Comparison of ENCODE assay signal across 9 cellular contexts in genomic region chr12:115468087-115468510, GRCh38.
A peak's percentile ranks its signal among the peaks of the same experiment; 100 is the strongest.
DNase-seq lines count a peak whose midpoint lies in the region; ATAC-seq, FAIRE-seq and TF ChIP-seq lines count a peak whose summit lies in the region.
"Had no signal": no experiment of that assay in that cellular context is flagged by ENCODE, and none has a peak within 500 bp of the region (broad histone marks: within the 10 kb centered on the region; RNA-seq: fewer than 3 reads in every experiment).

No MANE protein-coding gene starts in this region.

- TF ChIP-seq POLR2A in A549 (IDR thresholded peaks at IDR 0.05; ENCODE audit: low read length) = no peak

- POLR2A ChIA-PET in A549 (lab: Yijun Ruan, JAX) = no interaction called here

- no peaks in the 10 kb centered on the region for H3K4me1 ChIP-seq in A549

- H3K4me3 ChIP-seq in A549 = no peak overlapping the region

- ATAC-seq in A549 = peak; percentile 72 to 92; a peak in 5 of 6 replicates

- no peaks in the 10 kb centered on the region for H3K9me3 ChIP-seq in A549

- CTCF ChIA-PET in A549 (lab: Yijun Ruan, JAX) = interaction anchor here (0.6 to 4.6 kb wide), 11 partner anchors 11 to 805 kb away, joined by 3 to 23 read pairs (median 3); no protein-coding TSS in a partner anchor

- peak; percentile 28; the same call in 1 of the 3 replicates for TF ChIP-seq CTCF in A549 (IDR thresholded peaks at IDR 0.05)

- peak; percentile 39 for FAIRE-seq in A549 (lab: Jason Lieb, UNC)

- DNase-seq in A549 (ENCODE audit: low read depth in 1 of 2, low spot score in 1 of 2) (peak; percentile 15 to 53), HT1080 (ENCODE audit: low read depth) (peak; percentile 14), amniotic epithelial cell (ENCODE audit: low read depth) (peak; percentile 40), islet precursor cell (peak; percentile 87), NOMO-1 treated with dmso at 0.1 percent for 144 hours (lab: John Stamatoyannopoulos, UW; ENCODE audit: unreplicated experiment) (no peak), NCI-H2029 treated with DMSO at 0.1 percent for 48 hours (lab: John Stamatoyannopoulos, UW) (no peak), NCI-H1092 treated with DMSO at 0.1 percent for 48 hours (lab: John Stamatoyannopoulos, UW) (no peak), NCI-H226 (no peak)
- DNase-seq: activated CD4-positive, alpha-beta T cell treated with anti-CD3 and anti-CD28 coated beads, Interleukin-2, amount 50 U/mL, for 48 hours had no signal

- H3K4me2 ChIP-seq in A549 = peak overlapping the region; percentile 39; the same call in 2 of the 3 replicates

- TF ChIP-seq RAD21 in A549 (conservative IDR thresholded peaks at IDR 0.05 in 1 of 2, IDR thresholded peaks at IDR 0.05 in 1 of 2) = peak; percentile 33 to 41; a peak in 4 of 5 replicates

- H3K27ac ChIP-seq in A549 = peak overlapping the region; percentile 43 to 46; a peak in 4 of 6 replicates

- TF ChIP-seq EP300 in A549 (IDR thresholded peaks at IDR 0.05) = no peak

- WGBS in A549 (ENCODE audit: missing lambda C conversion rate) = 40% methylated on average over 4 of the region's 4 CpGs

TF ChIP-seq in A549, 52 proteins besides CTCF, POLR2A, EP300 and RAD21:
- TF ChIP-seq HEYL (CRISPR knock-in tag; IDR thresholded peaks at IDR 0.05) (no peak), SMC3 (IDR thresholded peaks at IDR 0.05) (0 out of 3 replicates have a peak, but pooled peaks have one; percentile 33)
TF ChIP-seq in A549: peak in this region for 1.

Comparison
In these comparisons a context has a peak if more than half of its experiments do, and no peak if none do; other contexts are left out.
1. DNase-seq: peak in A549 (2 of 2), HT1080 (single experiment), amniotic epithelial cell (single experiment) and islet precursor cell (single experiment); none in NOMO-1 treated with dmso at 0.1 percent for 144 hours (single experiment), NCI-H2029 treated with DMSO at 0.1 percent for 48 hours (single experiment), NCI-H1092 treated with DMSO at 0.1 percent for 48 hours (single experiment) and NCI-H226 (single experiment).